Comparison of ENCODE assay signal across 8 cellular contexts in genomic region chr10:29703276-29703675, GRCh38.
DNase-seq lines count a peak whose midpoint lies in the region; ATAC-seq, FAIRE-seq and TF ChIP-seq lines count a peak whose summit lies in the region.
"Had no signal": no experiment of that assay in that cellular context is flagged by ENCODE, and none has a peak within 500 bp of the region (broad histone marks: within the 10 kb centered on the region; RNA-seq: fewer than 3 reads in every experiment).

No MANE protein-coding gene starts in this region.

- peaks cover 14% of the 10 kb centered on the region for H3K9me3 Mint-ChIP-seq in progenitor cell of endocrine pancreas (ENCODE audit: low read depth)

- peak; percentile 70 for FAIRE-seq in bronchial epithelial cell (lab: Jason Lieb, UNC)

- no peaks in the 10 kb centered on the region for H3K36me3 ChIP-seq in bronchial epithelial cell (ENCODE audit: control insufficient read depth, insufficient read depth, low read length)

- no peak overlapping the region for H3K4me3 Mint-ChIP-seq in progenitor cell of endocrine pancreas (ENCODE audit: low read depth)

- TF ChIP-seq CTCF in bronchial epithelial cell (IDR thresholded peaks at IDR 0.05; ENCODE audit: insufficient read depth, low read length, severe bottlenecking) (no peak), progenitor cell of endocrine pancreas (IDR thresholded peaks at IDR 0.05; ENCODE audit: unreplicated experiment) (no peak)

- H3K4me1 Mint-ChIP-seq in progenitor cell of endocrine pancreas (ENCODE audit: low read depth), result peaks cover 1% of the 10 kb centered on the region

- H3K27me3 Mint-ChIP-seq in progenitor cell of endocrine pancreas, result no peaks in the 10 kb centered on the region

- ATAC-seq in GM21515 (IDR thresholded peaks at IDR 0.05; ENCODE audit: unreplicated experiment), result no peak

- peaks cover 19% of the 10 kb centered on the region for H3K36me3 Mint-ChIP-seq in progenitor cell of endocrine pancreas (ENCODE audit: insufficient read depth)

- H3K4me3 ChIP-seq in bronchial epithelial cell (ENCODE audit: low read depth, low read length), result no peak overlapping the region

- no peaks in the 10 kb centered on the region for H3K27me3 ChIP-seq in bronchial epithelial cell (ENCODE audit: control insufficient read depth, insufficient read depth, low read length)

- DNase-seq in DMS79 (lab: John Stamatoyannopoulos, UW) (peak; percentile 57), NCI-H2107 (lab: John Stamatoyannopoulos, UW) (peak; percentile 30), bronchial epithelial cell (ENCODE audit: low read depth) (no peak), progenitor cell of endocrine pancreas (ENCODE audit: low spot score, unreplicated experiment) (no peak), HT-29 (ENCODE audit: low spot score) (no peak), OCI-M1 (lab: John Stamatoyannopoulos, UW) (no peak)
- DNase-seq: stimulated activated CD4-positive, alpha-beta T cell treated with anti-CD3 and anti-CD28 coated beads, Interleukin-12 subunit alpha, Interleukin-12 subunit beta, amount 100 ng/mL, for 4 hours had no signal

- H3K27ac Mint-ChIP-seq in progenitor cell of endocrine pancreas, result peak overlapping the region; percentile 62

Comparison
In these comparisons a context has a peak if more than half of its experiments do, and no peak if none do; other contexts are left out.
1. DNase-seq: peak in DMS79 (single experiment) and NCI-H2107 (single experiment); none in bronchial epithelial cell (single experiment), progenitor cell of endocrine pancreas (single experiment), HT-29 (single experiment) and OCI-M1 (single experiment).